13 cellular contexts compared by ENCODE assay signal in genomic region chrX:11786862-11787261, GRCh38. TPM values are rescaled to one million over a fixed set of nuclear protein-coding genes. Genes with fewer than 3 reads are reported as not detected.
DNase-seq lines count a peak whose midpoint lies in the region; ATAC-seq and TF ChIP-seq lines count a peak whose summit lies in the region.
"Had no signal": no experiment of that assay in that cellular context is flagged by ENCODE, and none has a peak within 500 bp of the region (broad histone marks: within the 10 kb centered on the region; RNA-seq: fewer than 3 reads in every experiment).

No MANE protein-coding gene starts in this region.

- H3K27ac Mint-ChIP-seq in activated T-cell treated with anti-CD3 and anti-CD28 coated beads, Interleukin-2, amount 50 U/mL, for 72 hours, result no peak overlapping the region
- no peak overlapping the region for H3K27ac Mint-ChIP-seq in activated T-helper 1 cell treated with anti-CD3 and anti-CD28 coated beads, Interleukin-12 subunit alpha, Interleukin-12 subunit beta, Interleukin-2, Interleukin-4 antibody, amounts not matched to agents 30 ng/mL and 10 ng/mL and 1 ng/mL, durations not matched to agents 14 hours and 24 hours and 36 hours
- H3K27ac Mint-ChIP-seq: progenitor cell of endocrine pancreas had no signal

- intact Hi-C loops in activated T-helper 1 cell treated with anti-CD3 and anti-CD28 coated beads, Interleukin-12 subunit alpha, Interleukin-12 subunit beta, Interleukin-2, Interleukin-4 antibody, amounts not matched to agents 30 ng/mL and 10 ng/mL and 1 ng/mL, durations not matched to agents 14 hours and 24 hours and 36 hours (cut with micrococcal nuclease), result loop anchor here (1.0 kb wide), 1 partner anchor 121 kb away; no protein-coding TSS in a partner anchor

- no peak for TF ChIP-seq CTCF in fibroblast of villous mesenchyme (IDR thresholded peaks at IDR 0.05; ENCODE audit: insufficient read depth, low read depth, low read length)
- no peak for TF ChIP-seq CTCF in smooth muscle cell (IDR thresholded peaks at IDR 0.05; ENCODE audit: borderline replicate concordance, insufficient read depth, poor library complexity, severe bottlenecking)
- no peak for TF ChIP-seq CTCF in foreskin keratinocyte (conservative IDR thresholded peaks at IDR 0.05)

- H3K4me1 ChIP-seq in smooth muscle cell (ENCODE audit: low read depth) (no peaks in the 10 kb centered on the region), foreskin keratinocyte (no peaks in the 10 kb centered on the region)

- H3K9me3 ChIP-seq in smooth muscle cell (replicated peaks; ENCODE audit: low read depth), result no peaks in the 10 kb centered on the region

- 75% methylated on average over 5 of the region's 5 CpGs for WGBS in smooth muscle cell (ENCODE audit: low lambda C conversion rate)

- H3K36me3 ChIP-seq in smooth muscle cell (ENCODE audit: low read depth), result no peaks in the 10 kb centered on the region

- peak overlapping the region; percentile 15 to 65 for H3K4me3 Mint-ChIP-seq in activated T-cell treated with anti-CD3 and anti-CD28 coated beads, Interleukin-2, amount 50 U/mL, for 72 hours
- H3K4me3 Mint-ChIP-seq in activated T-helper 1 cell treated with anti-CD3 and anti-CD28 coated beads, Interleukin-12 subunit alpha, Interleukin-12 subunit beta, Interleukin-2, Interleukin-4 antibody, amounts not matched to agents 30 ng/mL and 10 ng/mL and 1 ng/mL, durations not matched to agents 14 hours and 24 hours and 36 hours, result peak overlapping the region; percentile 73

- H2AFZ ChIP-seq in smooth muscle cell (ENCODE audit: low read depth), result no peak overlapping the region

- no peaks in the 10 kb centered on the region for H3K9me3 Mint-ChIP-seq in activated T-cell treated with anti-CD3 and anti-CD28 coated beads, Interleukin-2, amount 50 U/mL, for 72 hours
- H3K9me3 Mint-ChIP-seq in activated T-helper 1 cell treated with anti-CD3 and anti-CD28 coated beads, Interleukin-12 subunit alpha, Interleukin-12 subunit beta, Interleukin-2, Interleukin-4 antibody, amounts not matched to agents 30 ng/mL and 10 ng/mL and 1 ng/mL, durations not matched to agents 14 hours and 24 hours and 36 hours, result no peaks in the 10 kb centered on the region

- H3F3A ChIP-seq in smooth muscle cell (ENCODE audit: low read depth), result no peaks in the 10 kb centered on the region

- H3K36me3 Mint-ChIP-seq in activated T-cell treated with anti-CD3 and anti-CD28 coated beads, Interleukin-2, amount 50 U/mL, for 72 hours (ENCODE audit: insufficient read depth in 2 of 2), result no peaks in the 10 kb centered on the region
- no peaks in the 10 kb centered on the region for H3K36me3 Mint-ChIP-seq in activated T-helper 1 cell treated with anti-CD3 and anti-CD28 coated beads, Interleukin-12 subunit alpha, Interleukin-12 subunit beta, Interleukin-2, Interleukin-4 antibody, amounts not matched to agents 30 ng/mL and 10 ng/mL and 1 ng/mL, durations not matched to agents 14 hours and 24 hours and 36 hours (ENCODE audit: low read depth)

- H3K4me1 Mint-ChIP-seq in activated T-cell treated with anti-CD3 and anti-CD28 coated beads, Interleukin-2, amount 50 U/mL, for 72 hours (ENCODE audit: low read depth), result peaks cover 32% of the 10 kb centered on the region
- H3K4me1 Mint-ChIP-seq in activated T-helper 1 cell treated with anti-CD3 and anti-CD28 coated beads, Interleukin-12 subunit alpha, Interleukin-12 subunit beta, Interleukin-2, Interleukin-4 antibody, amounts not matched to agents 30 ng/mL and 10 ng/mL and 1 ng/mL, durations not matched to agents 14 hours and 24 hours and 36 hours (ENCODE audit: low read depth), result peaks cover 14% of the 10 kb centered on the region

- H3K4me3 ChIP-seq in fibroblast of villous mesenchyme (ENCODE audit: low read depth, low read length), result no peak overlapping the region
- H3K4me3 ChIP-seq in smooth muscle cell, result peak overlapping the region; percentile 28

- no peaks in the 10 kb centered on the region for H3K79me2 ChIP-seq in smooth muscle cell (ENCODE audit: low read depth)

- H3K27ac ChIP-seq in smooth muscle cell (ENCODE audit: low read depth) (no peak overlapping the region), foreskin keratinocyte (no peak overlapping the region)

- peak in 1 of 2 donors; percentile 40 for ATAC-seq in activated T-cell treated with anti-CD3 and anti-CD28 coated beads, Interleukin-2, amount 50 U/mL, for 72 hours (replicated peaks in 1 of 2)
- no peak for ATAC-seq in foreskin keratinocyte
- ATAC-seq: Right ventricle myocardium inferior had no signal

- no peaks in the 10 kb centered on the region for H4K20me1 ChIP-seq in smooth muscle cell (ENCODE audit: low read depth)

- H3K9ac ChIP-seq in smooth muscle cell (ENCODE audit: low read depth), result no peak overlapping the region

- H3K4me2 ChIP-seq in smooth muscle cell, result peak overlapping the region; percentile 49

- H3K27me3 Mint-ChIP-seq in activated T-cell treated with anti-CD3 and anti-CD28 coated beads, Interleukin-2, amount 50 U/mL, for 72 hours (ENCODE audit: low read depth), result no peaks in the 10 kb centered on the region
- peaks cover 1% of the 10 kb centered on the region for H3K27me3 Mint-ChIP-seq in activated T-helper 1 cell treated with anti-CD3 and anti-CD28 coated beads, Interleukin-12 subunit alpha, Interleukin-12 subunit beta, Interleukin-2, Interleukin-4 antibody, amounts not matched to agents 30 ng/mL and 10 ng/mL and 1 ng/mL, durations not matched to agents 14 hours and 24 hours and 36 hours (ENCODE audit: insufficient read depth)
- H3K27me3 Mint-ChIP-seq: progenitor cell of endocrine pancreas had no signal

- H3K27me3 ChIP-seq in smooth muscle cell (ENCODE audit: low read depth) (no peaks in the 10 kb centered on the region), foreskin keratinocyte (no peaks in the 10 kb centered on the region)

- no peak for DNase-seq in activated T-cell treated with anti-CD3 and anti-CD28 coated beads, Interleukin-2, amount 50 U/mL, for 72 hours
- no peak for DNase-seq in activated T-cell treated with anti-CD3 and anti-CD28 coated beads, Interleukin-2, amount 50 U/mL, for 1 hour
- DNase-seq in activated T-helper 1 cell treated with anti-CD3 and anti-CD28 coated beads, Interleukin-12 subunit alpha, Interleukin-12 subunit beta, Interleukin-2, Interleukin-4 antibody, amounts not matched to agents 30 ng/mL and 10 ng/mL and 1 ng/mL, durations not matched to agents 14 hours and 24 hours and 36 hours (ENCODE audit: low spot score), result no peak
- DNase-seq in fibroblast of villous mesenchyme (ENCODE audit: low read depth) (peak; percentile 28), smooth muscle cell (lab: John Stamatoyannopoulos, UW; ENCODE audit: unreplicated experiment) (no peak), foreskin keratinocyte (no peak), NCI-H2029 treated with DMSO at 0.1 percent for 48 hours (lab: John Stamatoyannopoulos, UW) (no peak), iPS-NIHi11 (ENCODE audit: low spot score) (no peak)
- DNase-seq: KG1, NCI-H1694 treated with DMSO at 0.1 percent for 48 hours, NCI-H748 treated with DMSO at 0.1 percent for 48 hours had no signal

RNA-seq across cellular contexts. Expression of gene MSL3, which starts 28.8 kb away (rescaled TPM):
- 100 to 1,000 TPM; 101 TPM for total RNA-seq in activated T-cell treated with anti-CD3 and anti-CD28 coated beads, Interleukin-2, amount 50 U/mL, for 72 hours
- total RNA-seq in activated T-helper 1 cell treated with anti-CD3 and anti-CD28 coated beads, Interleukin-12 subunit alpha, Interleukin-12 subunit beta, Interleukin-2, Interleukin-4 antibody, amounts not matched to agents 30 ng/mL and 10 ng/mL and 1 ng/mL, durations not matched to agents 14 hours and 24 hours and 36 hours, result 41.6 and 43.8 TPM in 2 replicates
- 23.8 and 32.8 TPM in 2 replicates for total RNA-seq in fibroblast of villous mesenchyme
- total RNA-seq in smooth muscle cell, result 25.4 and 48.1 TPM in 2 replicates
- polyA plus RNA-seq in smooth muscle cell, result 14.4 and 15.7 TPM in 2 replicates
- total RNA-seq in foreskin keratinocyte, result 20.9 and 22.6 TPM in 2 replicates
- polyA plus RNA-seq in foreskin keratinocyte, result 15.6 and 16.1 TPM in 2 replicates
